ENCODE assay signal across 1 cellular context in the genomic region with DNA sequence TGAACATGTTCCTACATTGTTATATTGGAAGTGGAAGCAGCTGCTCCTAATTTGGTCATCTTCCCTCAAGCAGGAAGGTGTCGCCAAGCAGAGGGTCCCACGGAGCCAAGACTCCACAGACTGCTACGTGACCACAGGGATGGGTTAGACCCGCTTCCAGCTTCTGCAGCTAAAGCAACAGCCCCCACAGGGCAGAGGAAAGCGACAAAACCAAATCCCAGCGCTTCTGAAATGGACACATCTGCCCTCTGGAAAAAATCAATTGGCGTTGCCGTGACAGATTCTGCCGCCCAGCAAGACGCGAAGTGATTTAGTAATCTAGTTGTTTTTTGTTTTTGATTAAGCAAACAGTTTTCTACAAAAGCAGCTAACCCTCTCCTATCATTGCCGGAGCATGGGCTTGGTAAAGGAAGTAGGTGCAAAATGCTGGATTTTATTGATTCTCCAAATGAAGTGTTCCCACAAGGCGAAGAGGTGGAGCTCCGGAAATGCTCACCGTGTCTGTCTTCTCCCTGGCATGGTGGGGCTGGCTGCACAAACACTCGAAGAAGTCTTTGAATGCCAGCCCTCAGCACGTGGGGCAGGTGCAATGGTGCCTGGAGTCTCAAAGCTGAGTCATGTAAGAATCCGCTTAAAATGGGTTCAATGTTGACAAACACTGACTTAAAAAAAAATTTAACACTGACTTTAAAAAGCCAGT.
TF ChIP-seq lines count a peak whose summit lies in the region.

No MANE protein-coding gene starts in this region.

TF ChIP-seq in A549, 52 proteins besides CTCF, POLR2A, EP300 and RAD21:
- TF ChIP-seq, protein P1, sequence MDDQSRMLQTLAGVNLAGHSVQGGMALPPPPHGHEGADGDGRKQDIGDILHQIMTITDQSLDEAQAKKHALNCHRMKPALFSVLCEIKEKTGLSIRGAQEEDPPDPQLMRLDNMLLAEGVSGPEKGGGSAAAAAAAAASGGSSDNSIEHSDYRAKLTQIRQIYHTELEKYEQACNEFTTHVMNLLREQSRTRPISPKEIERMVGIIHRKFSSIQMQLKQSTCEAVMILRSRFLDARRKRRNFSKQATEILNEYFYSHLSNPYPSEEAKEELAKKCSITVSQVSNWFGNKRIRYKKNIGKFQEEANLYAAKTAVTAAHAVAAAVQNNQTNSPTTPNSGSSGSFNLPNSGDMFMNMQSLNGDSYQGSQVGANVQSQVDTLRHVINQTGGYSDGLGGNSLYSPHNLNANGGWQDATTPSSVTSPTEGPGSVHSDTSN (IDR thresholded peaks at IDR 0.05), result no peak
- TF ChIP-seq KDM5A (IDR thresholded peaks at IDR 0.05) (no peak), RARB (CRISPR knock-in tag; IDR thresholded peaks at IDR 0.05) (no peak), FOSB (CRISPR knock-in tag; IDR thresholded peaks at IDR 0.05) (no peak), CHD4 (IDR thresholded peaks at IDR 0.05; ENCODE audit: borderline replicate concordance) (no peak), SMC3 (IDR thresholded peaks at IDR 0.05) (no peak), CHD2 (IDR thresholded peaks at IDR 0.05; ENCODE audit: low read length, partially characterized antibody) (no peak)
- TF ChIP-seq, protein P2, sequence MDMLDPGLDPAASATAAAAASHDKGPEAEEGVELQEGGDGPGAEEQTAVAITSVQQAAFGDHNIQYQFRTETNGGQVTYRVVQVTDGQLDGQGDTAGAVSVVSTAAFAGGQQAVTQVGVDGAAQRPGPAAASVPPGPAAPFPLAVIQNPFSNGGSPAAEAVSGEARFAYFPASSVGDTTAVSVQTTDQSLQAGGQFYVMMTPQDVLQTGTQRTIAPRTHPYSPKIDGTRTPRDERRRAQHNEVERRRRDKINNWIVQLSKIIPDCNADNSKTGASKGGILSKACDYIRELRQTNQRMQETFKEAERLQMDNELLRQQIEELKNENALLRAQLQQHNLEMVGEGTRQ (IDR thresholded peaks at IDR 0.05), result no peak
